ENCODE assay signal across 8 cellular contexts in the genomic region with DNA sequence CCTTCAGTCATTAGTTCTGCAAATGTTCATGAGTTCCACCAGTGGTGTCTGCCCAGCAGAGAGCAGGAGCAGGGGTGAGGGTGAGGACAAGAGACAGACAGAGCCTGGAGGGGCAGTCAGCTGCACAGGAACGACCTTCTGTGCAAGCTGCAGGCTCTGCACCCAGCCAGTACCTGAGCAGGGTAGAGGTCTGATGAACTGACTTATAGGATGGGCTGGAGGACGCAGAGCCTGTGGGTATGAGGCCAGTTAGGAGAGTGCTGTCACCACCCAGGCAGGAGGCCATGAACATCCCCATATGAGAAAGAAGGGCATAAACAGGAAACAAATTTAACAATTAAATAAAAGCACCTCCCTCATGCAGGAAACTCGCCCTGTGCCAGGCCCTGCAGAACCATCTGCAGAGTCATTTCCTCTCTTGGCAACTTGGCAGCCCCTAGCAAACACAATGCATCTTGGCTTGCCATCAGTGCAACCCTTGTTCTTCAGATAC. TPM values are rescaled to one million over a fixed set of nuclear protein-coding genes. Genes with fewer than 3 reads are reported as not detected.
DNase-seq lines count a peak whose midpoint lies in the region; ATAC-seq and TF ChIP-seq lines count a peak whose summit lies in the region.

No MANE protein-coding gene starts in this region.

- no peak for TF ChIP-seq CTCF in BE2C (IDR thresholded peaks at IDR 0.05; ENCODE audit: low read depth, low read length)

- ATAC-seq in GM19324 (IDR thresholded peaks at IDR 0.05; ENCODE audit: low FRiP score, unreplicated experiment) (no peak), GM18870 (IDR thresholded peaks at IDR 0.05; ENCODE audit: unreplicated experiment) (no peak)

- H3K4me3 ChIP-seq in BE2C (ENCODE audit: low read depth, low read length): no peak overlapping the region

- H3K27me3 ChIP-seq in BE2C: no peaks in the 10 kb centered on the region

- H3K4me1 ChIP-seq in BE2C: peaks cover 9% of the 10 kb centered on the region; the same call in 1 of the 2 replicates

- no peaks in the 10 kb centered on the region for H3K36me3 ChIP-seq in BE2C

- DNase-seq in KG1 (lab: John Stamatoyannopoulos, UW) (peak; percentile 49), dermis microvascular lymphatic vessel endothelial cell (ENCODE audit: low read depth in 2 of 2) (peak; percentile 60 to 86), NCI-H146 treated with DMSO at 0.1 percent for 48 hours (lab: John Stamatoyannopoulos, UW; ENCODE audit: unreplicated experiment) (no peak), BE2C (no peak)
- peak; percentile 9 for DNase-seq in activated CD4-positive, CD25-positive, alpha-beta regulatory T cell treated with anti-CD3 and anti-CD28 coated beads, Interleukin-2, amount 50 U/mL, for 16 hours (ENCODE audit: low read depth, low spot score)
- DNase-seq in stimulated activated CD4-positive, alpha-beta T cell treated with anti-CD3 and anti-CD28 coated beads, Interleukin-4, amount 100 ng/mL, for 4 hours: peak; percentile 11 to 23

- H3K9me3 ChIP-seq in BE2C: no peaks in the 10 kb centered on the region

RNA-seq across cellular contexts. Expression of gene C6orf15, which starts 17.9 kb away (rescaled TPM):
- not detected in 2 replicates for total RNA-seq in dermis microvascular lymphatic vessel endothelial cell
- not detected for polyA plus RNA-seq in BE2C (2012; ENCODE audit: insufficient read depth, insufficient read length, low read depth)

RNA-seq across cellular contexts. Expression of gene PSORS1C1, which starts 20.2 kb away (rescaled TPM):
- total RNA-seq in dermis microvascular lymphatic vessel endothelial cell: 3.7 and 3.8 TPM in 2 replicates
- not detected for polyA plus RNA-seq in BE2C (2012; ENCODE audit: insufficient read depth, insufficient read length, low read depth)

RNA-seq across cellular contexts. Expression of gene CDSN, which starts 25.8 kb away (rescaled TPM):
- under 0.01 TPM in 1 of 2 replicates, not detected in the other for total RNA-seq in dermis microvascular lymphatic vessel endothelial cell
- polyA plus RNA-seq in BE2C (2012; ENCODE audit: insufficient read depth, insufficient read length, low read depth): not detected

RNA-seq across cellular contexts. Expression of gene PSORS1C2, which starts 44.4 kb away (rescaled TPM):
- not detected in 2 replicates for total RNA-seq in dermis microvascular lymphatic vessel endothelial cell
- polyA plus RNA-seq in BE2C (2012; ENCODE audit: insufficient read depth, insufficient read length, low read depth): not detected

Comparison
In these comparisons a context has a peak if more than half of its experiments do, and no peak if none do; other contexts are left out.
1. DNase-seq: peak in KG1 (single experiment), activated CD4-positive, CD25-positive, alpha-beta regulatory T cell treated with anti-CD3 and anti-CD28 coated beads, Interleukin-2, amount 50 U/mL, for 16 hours (single experiment), dermis microvascular lymphatic vessel endothelial cell (2 of 2) and stimulated activated CD4-positive, alpha-beta T cell treated with anti-CD3 and anti-CD28 coated beads, Interleukin-4, amount 100 ng/mL, for 4 hours (2 of 2); none in NCI-H146 treated with DMSO at 0.1 percent for 48 hours (single experiment) and BE2C (single experiment).